ENCODE assay signal across 20 cellular contexts in the genomic region with DNA sequence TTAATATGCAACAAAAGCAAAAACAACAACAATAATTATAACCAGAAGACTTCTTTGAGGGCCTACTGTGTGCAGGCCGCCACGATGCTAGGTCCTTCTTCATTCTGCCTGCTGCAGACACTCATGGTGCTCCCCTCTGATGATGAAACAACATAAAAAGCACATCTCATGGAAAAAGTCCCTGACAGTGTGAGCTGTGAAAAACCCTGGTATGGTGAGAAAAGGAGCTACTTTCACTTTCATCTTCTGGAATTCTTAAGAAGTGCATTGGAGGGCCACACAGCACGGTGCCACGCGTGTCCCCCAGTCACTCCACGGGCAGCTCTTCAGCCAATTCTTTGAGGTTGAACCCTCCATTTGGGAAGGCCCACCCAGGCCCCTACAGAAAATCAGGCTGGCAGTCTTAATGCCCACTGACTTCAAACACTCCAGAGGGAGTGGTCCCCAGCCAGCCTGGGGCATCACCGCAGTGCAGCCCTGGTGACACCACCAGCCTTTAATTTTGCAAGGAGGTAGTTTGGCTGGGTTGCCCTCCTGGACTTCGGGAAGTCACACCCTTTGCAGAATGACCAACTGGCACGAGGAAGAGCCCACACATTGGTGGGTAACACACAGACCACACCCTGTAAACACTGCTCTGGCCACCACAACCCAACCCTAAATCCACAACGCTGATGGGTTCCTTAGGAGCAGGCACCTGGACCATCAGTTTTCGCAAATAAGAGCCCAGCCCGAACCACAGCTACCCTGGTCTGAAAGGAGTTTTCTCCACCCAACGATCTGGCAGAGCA. TPM values are rescaled to one million over a fixed set of nuclear protein-coding genes. Genes with fewer than 3 reads are reported as not detected.
DNase-seq lines count a peak whose midpoint lies in the region; ATAC-seq, FAIRE-seq and TF ChIP-seq lines count a peak whose summit lies in the region.
"Had no signal": no experiment of that assay in that cellular context is flagged by ENCODE, and none has a peak within 500 bp of the region (broad histone marks: within the 10 kb centered on the region; RNA-seq: fewer than 3 reads in every experiment).

No MANE protein-coding gene starts in this region.

- TF ChIP-seq CTCF in A549 (IDR thresholded peaks at IDR 0.05) (no peak), PC-3 (conservative IDR thresholded peaks at IDR 0.05; ENCODE audit: low read depth, low read length) (no peak), chondrocyte (IDR thresholded peaks at IDR 0.05) (no peak), smooth muscle cell (IDR thresholded peaks at IDR 0.05; ENCODE audit: borderline replicate concordance, insufficient read depth, poor library complexity, severe bottlenecking) (no peak)

- H4K20me1 ChIP-seq in PC-3 (ENCODE audit: low read length), result no peaks in the 10 kb centered on the region
- H4K20me1 ChIP-seq in smooth muscle cell (ENCODE audit: low read depth), result no peaks in the 10 kb centered on the region

- H3K4me3 ChIP-seq in A549 (0 out of 3 replicates have a peak overlapping the region, but pooled peaks have one; percentile 0), PC-3 (ENCODE audit: low read length) (peak overlapping the region; percentile 11), mesenchymal stem cell (ENCODE audit: insufficient read depth in 1 of 2, low read depth in 1 of 2, low read length in 2 of 2) (peak overlapping the region in 1 of 2 experiments; percentile 58), smooth muscle cell (no peak overlapping the region)

- H2BK120ac ChIP-seq in mesenchymal stem cell (ENCODE audit: low read depth, low read length), result peak overlapping the region; percentile 39

- H3K4me3 Mint-ChIP-seq in chondrocyte (ENCODE audit: unreplicated experiment), result no peak overlapping the region
- H3K4me3 Mint-ChIP-seq: brain; endodermal cell; natural killer cell treated with Interleukin-12 subunit alpha and Interleukin-12 subunit beta and Interleukin-15 and Interleukin-18, amount 100 ng/mL, for 72 hours; type B pancreatic cell had no signal

- no peak for TF ChIP-seq EP300 in A549 (IDR thresholded peaks at IDR 0.05)

- H3K27ac ChIP-seq in A549, result peak overlapping the region; percentile 29 to 83; a peak in 5 of 6 replicates
- H3K27ac ChIP-seq in PC-3 (ENCODE audit: low read length), result peak overlapping the region; percentile 79
- no peak overlapping the region for H3K27ac ChIP-seq in mesenchymal stem cell (ENCODE audit: low read length, poor library complexity, severe bottlenecking)
- no peak overlapping the region for H3K27ac ChIP-seq in smooth muscle cell (ENCODE audit: low read depth)
- H3K27ac ChIP-seq: VCaP had no signal

- WGBS in A549 (ENCODE audit: missing lambda C conversion rate), result 57% methylated on average over 12 of the region's 13 CpGs
- WGBS in mesenchymal stem cell, result 94% methylated on average over 13 of the region's 13 CpGs
- WGBS in smooth muscle cell (ENCODE audit: low lambda C conversion rate), result 82% methylated on average over 13 of the region's 13 CpGs

- CTCF ChIA-PET in A549 (lab: Yijun Ruan, JAX) (interaction anchor here (0.7 to 27.7 kb wide), 4 partner anchors 13 to 460 kb away, joined by 3 to 627 read pairs (median 28); no protein-coding TSS in a partner anchor), PC-3 (lab: Charles Lee) (interaction anchor here (1.1 to 1.6 kb wide), 3 partner anchors 127 to 238 kb away, joined by 3 to 7 read pairs (median 5); no protein-coding TSS in a partner anchor)

- peak overlapping the region; percentile 64 for H3K27ac Mint-ChIP-seq in chondrocyte (ENCODE audit: unreplicated experiment)
- H3K27ac Mint-ChIP-seq: brain; endodermal cell; natural killer cell treated with Interleukin-12 subunit alpha and Interleukin-12 subunit beta and Interleukin-15 and Interleukin-18, amount 100 ng/mL, for 72 hours; type B pancreatic cell had no signal

- no peaks in the 10 kb centered on the region for H3K9me3 Mint-ChIP-seq in chondrocyte (ENCODE audit: low read depth)
- H3K9me3 Mint-ChIP-seq: brain; endodermal cell; natural killer cell treated with Interleukin-12 subunit alpha and Interleukin-12 subunit beta and Interleukin-15 and Interleukin-18, amount 100 ng/mL, for 72 hours; type B pancreatic cell had no signal

- peak overlapping the region; percentile 55 for H3K9ac ChIP-seq in PC-3 (ENCODE audit: low read length)
- H3K9ac ChIP-seq in mesenchymal stem cell (ENCODE audit: low read length), result peak overlapping the region; percentile 57
- H3K9ac ChIP-seq in smooth muscle cell (ENCODE audit: low read depth), result no peak overlapping the region

- BruUV-seq in PC-3 (replicated peaks; lab: Mats Ljungman, UMichigan), result TSS peak; percentile 50

- no peaks in the 10 kb centered on the region for H3K9me2 ChIP-seq in PC-3 (replicated peaks; ENCODE audit: low read length)

- intact Hi-C loops in PC-3 (cut with micrococcal nuclease), result no loop called here

- H3K27me3 ChIP-seq in PC-3 (ENCODE audit: low read length) (no peaks in the 10 kb centered on the region), mesenchymal stem cell (ENCODE audit: control insufficient read depth in 1 of 2, insufficient read depth in 1 of 2, low read length in 2 of 2) (no peaks in the 10 kb centered on the region), smooth muscle cell (ENCODE audit: low read depth) (peaks cover 8% of the 10 kb centered on the region)

- peaks cover 9% of the 10 kb centered on the region for H3F3A ChIP-seq in PC-3 (ENCODE audit: low read length, unreplicated experiment)
- no peaks in the 10 kb centered on the region for H3F3A ChIP-seq in smooth muscle cell (ENCODE audit: low read depth)

- no peak for FAIRE-seq in A549 (lab: Jason Lieb, UNC)
- FAIRE-seq: A204.1, HepG2 had no signal

- peaks cover 2% of the 10 kb centered on the region for H3K36me3 Mint-ChIP-seq in chondrocyte (ENCODE audit: low read depth)
- H3K36me3 Mint-ChIP-seq: natural killer cell treated with Interleukin-12 subunit alpha and Interleukin-12 subunit beta and Interleukin-15 and Interleukin-18, amount 100 ng/mL, for 72 hours had no signal

- H3K79me1 ChIP-seq in mesenchymal stem cell (replicated peaks; ENCODE audit: low read length, poor library complexity, severe bottlenecking), result peaks cover 28% of the 10 kb centered on the region

- peak overlapping the region; percentile 63 to 77 for H3K18ac ChIP-seq in mesenchymal stem cell (ENCODE audit: low read depth in 1 of 2, low read length in 2 of 2)

- H3K9me3 ChIP-seq in A549 (no peaks in the 10 kb centered on the region), PC-3 (ENCODE audit: low read length) (no peaks in the 10 kb centered on the region), mesenchymal stem cell (ENCODE audit: control insufficient read depth, low read length) (no peaks in the 10 kb centered on the region), smooth muscle cell (replicated peaks; ENCODE audit: low read depth) (no peaks in the 10 kb centered on the region)

- no peak overlapping the region for H3K14ac ChIP-seq in mesenchymal stem cell (ENCODE audit: low read length in 2 of 2)

- H2BK12ac ChIP-seq in mesenchymal stem cell (ENCODE audit: low read length in 2 of 2), result peak overlapping the region; percentile 4 to 64

- peak overlapping the region; percentile 13 to 57 for H3K4ac ChIP-seq in mesenchymal stem cell (ENCODE audit: low read depth in 1 of 2, low read length in 2 of 2)

- POLR2A ChIA-PET in A549 (lab: Yijun Ruan, JAX), result no interaction called here
- POLR2A ChIA-PET in PC-3 (lab: Charles Lee; ENCODE audit: unreplicated experiment), result interaction anchor here (0.7 to 1.2 kb wide), 2 partner anchors 7 to 465 kb away, joined by 3 read pairs; a partner anchor contains a TSS

- H3K36me3 ChIP-seq in PC-3 (ENCODE audit: low read depth, low read length) (peaks cover 15% of the 10 kb centered on the region), mesenchymal stem cell (ENCODE audit: control insufficient read depth in 1 of 2, insufficient read depth in 2 of 2, low read depth in 1 of 2, low read length in 2 of 2) (no peaks in the 10 kb centered on the region), smooth muscle cell (ENCODE audit: low read depth) (no peaks in the 10 kb centered on the region)

- peak overlapping the region; percentile 81 for H4K91ac ChIP-seq in mesenchymal stem cell (ENCODE audit: low read length)

- no peak overlapping the region for H2BK5ac ChIP-seq in mesenchymal stem cell (ENCODE audit: low read depth, low read length, poor library complexity, severe bottlenecking)

- H3K79me2 ChIP-seq in PC-3 (ENCODE audit: low read length) (peaks cover 96% of the 10 kb centered on the region), smooth muscle cell (ENCODE audit: low read depth) (no peaks in the 10 kb centered on the region)

- peaks cover 32% of the 10 kb centered on the region for H3K4me1 ChIP-seq in A549
- H3K4me1 ChIP-seq in PC-3 (ENCODE audit: insufficient read depth, low read length), result peaks cover 52% of the 10 kb centered on the region
- peaks cover 10% of the 10 kb centered on the region for H3K4me1 ChIP-seq in mesenchymal stem cell (ENCODE audit: control insufficient read depth, insufficient read depth, low read depth, low read length)
- no peaks in the 10 kb centered on the region for H3K4me1 ChIP-seq in smooth muscle cell (ENCODE audit: low read depth)

- DNase-seq in A549 (ENCODE audit: low read depth in 1 of 2, low spot score in 1 of 2) (no peak), PC-3 (peak; percentile 66), chondrocyte (ENCODE audit: low spot score) (no peak), mesenchymal stem cell (peak; percentile 79), DMS53 (lab: John Stamatoyannopoulos, UW) (no peak), smooth muscle cell (lab: John Stamatoyannopoulos, UW; ENCODE audit: unreplicated experiment) (no peak), NK-92 (lab: John Stamatoyannopoulos, UW; ENCODE audit: unreplicated experiment) (no peak)
- DNase-seq: activated effector memory CD4-positive, alpha-beta T cell treated with anti-CD3 and anti-CD28 coated beads, Interleukin-2, amount 50 U/mL, for 16 hours; endodermal cell; left ventricle myocardium superior; NCI-H1105; NCI-H2227 treated with DMSO at 0.1 percent for 48 hours had no signal

- peaks cover 61% of the 10 kb centered on the region for H3K4me1 Mint-ChIP-seq in chondrocyte (ENCODE audit: low read depth)
- H3K4me1 Mint-ChIP-seq: endodermal cell had no signal

- peak overlapping the region; percentile 56 for H3K4me2 ChIP-seq in A549
- H3K4me2 ChIP-seq in PC-3 (ENCODE audit: low read length), result peak overlapping the region; percentile 56
- no peak overlapping the region for H3K4me2 ChIP-seq in mesenchymal stem cell (ENCODE audit: low read length, poor library complexity, severe bottlenecking)
- no peak overlapping the region for H3K4me2 ChIP-seq in smooth muscle cell

- H2AFZ ChIP-seq in PC-3 (ENCODE audit: low read length) (no peak overlapping the region), mesenchymal stem cell (ENCODE audit: low read depth, low read length) (no peak overlapping the region), smooth muscle cell (ENCODE audit: low read depth) (no peak overlapping the region)

- no peak overlapping the region for H2AK5ac ChIP-seq in mesenchymal stem cell (ENCODE audit: low read length, severe bottlenecking)

- TF ChIP-seq POLR2A in A549 (IDR thresholded peaks at IDR 0.05; ENCODE audit: low read length), result no peak

- H2BK15ac ChIP-seq in mesenchymal stem cell (ENCODE audit: low read depth, poor library complexity, severe bottlenecking), result peak overlapping the region; percentile 75

- peak overlapping the region; percentile 91 for H4K8ac ChIP-seq in mesenchymal stem cell (ENCODE audit: low read length)

- H3K23ac ChIP-seq in mesenchymal stem cell (ENCODE audit: low read length in 2 of 2), result no peak overlapping the region

- no peak for TF ChIP-seq RAD21 in A549 (conservative IDR thresholded peaks at IDR 0.05 in 1 of 2, IDR thresholded peaks at IDR 0.05 in 1 of 2)

- no peaks in the 10 kb centered on the region for H3K27me3 Mint-ChIP-seq in chondrocyte (ENCODE audit: low read depth)

- ATAC-seq in A549 (peak in 1 of 2 experiments; percentile 30; a peak in 2 of 6 replicates), PC-3 (peak; percentile 41), GM21528 (IDR thresholded peaks at IDR 0.05; ENCODE audit: low FRiP score, unreplicated experiment) (no peak)
- ATAC-seq: HepG2, left ventricle myocardium superior had no signal

RNA-seq across cellular contexts. Expression of a gene that starts 7.6 kb away (rescaled TPM):
- polyA plus RNA-seq in A549 (2011; rRNA removed) (14.9 and 16.2 TPM in 2 replicates), A549 (2017; fragmentation: RNase III; extraction: RNeasy Plus Mini Kit Qiagen cat#74134 plus additional on column Dnase treatment) (30.6 to 36.7 TPM (median 34.2 TPM) in 3 replicates), smooth muscle cell (9.1 and 25.5 TPM in 2 replicates)
- 36.9 and 42.2 TPM in 2 replicates for polyA plus RNA-seq in A549 (2012; cell fraction: cytosol; rRNA removed)
- polyA plus RNA-seq in A549 (2012; cell fraction: nucleus; rRNA removed), result 50.8 and 52.5 TPM in 2 replicates
- 29.5 and 33.5 TPM in 2 replicates for polyA minus RNA-seq in A549 (2011; rRNA and poly(A)+ RNA removed)
- total RNA-seq in PC-3 (2014; rRNA removed) (143 and 193 TPM in 2 replicates), chondrocyte (76.1 to 87.6 TPM (median 86.7 TPM) in 3 replicates), smooth muscle cell (13.5 and 23.4 TPM in 2 replicates)
- 21.9 TPM for polyA plus RNA-seq in mesenchymal stem cell (2013, experiment 1 of 2)
- 21.7 TPM for polyA plus RNA-seq in mesenchymal stem cell (2013, experiment 2 of 2)
- total RNA-seq: activated CD8-positive, alpha-beta memory T cell treated with anti-CD3 and anti-CD28 coated beads for 36 hours had no signal
- polyA plus RNA-seq: HepG2 had no signal

Comparison
In these comparisons a context has a peak if more than half of its experiments do, and no peak if none do; other contexts are left out.
1. DNase-seq: peak in PC-3 (single experiment) and mesenchymal stem cell (single experiment); none in A549 (0 of 2), chondrocyte (single experiment), DMS53 (single experiment), smooth muscle cell (single experiment) and NK-92 (single experiment).
2. H3K27ac ChIP-seq: peak in A549 (2 of 2) and PC-3 (single experiment); none in mesenchymal stem cell (single experiment) and smooth muscle cell (single experiment).
3. H3K4me2 ChIP-seq: peak in A549 (single experiment) and PC-3 (single experiment); none in mesenchymal stem cell (single experiment) and smooth muscle cell (single experiment).